Comparison of ENCODE assay signal across 14 cellular contexts in the genomic region with DNA sequence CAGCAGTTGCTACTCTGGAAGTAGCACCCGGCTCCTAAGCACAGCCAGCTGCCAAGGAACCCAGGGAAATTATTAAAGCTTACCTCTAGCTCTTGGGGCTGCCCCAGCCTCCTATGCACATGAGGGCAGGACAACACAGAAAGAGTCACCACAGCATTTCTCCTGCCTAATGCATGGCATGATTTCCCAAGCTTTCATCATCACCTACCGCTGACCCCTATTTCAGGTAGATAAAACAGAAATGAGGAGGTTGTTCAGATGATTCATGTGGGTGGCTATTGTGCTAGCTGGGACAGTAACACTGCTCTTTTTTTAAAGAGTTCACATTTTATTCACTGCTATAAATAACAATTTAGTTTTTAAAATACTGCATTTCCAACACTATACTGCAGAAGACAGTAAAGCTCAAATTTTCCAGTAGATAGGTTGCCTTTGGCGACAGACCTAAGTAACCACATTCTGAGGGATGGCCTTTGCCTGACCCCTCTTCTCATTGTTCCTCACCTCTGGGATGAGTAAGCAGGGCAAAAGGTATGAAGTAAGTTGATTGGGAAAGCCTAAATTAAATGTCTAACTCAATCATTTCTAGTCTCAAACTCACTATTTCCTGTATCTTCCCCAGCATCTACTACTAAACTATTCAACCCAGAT. TPM values are rescaled to one million over a fixed set of nuclear protein-coding genes. Genes with fewer than 3 reads are reported as not detected.
DNase-seq lines count a peak whose midpoint lies in the region; ATAC-seq lines count a peak whose summit lies in the region.
"Had no signal": no experiment of that assay in that cellular context is flagged by ENCODE, and none has a peak within 500 bp of the region (broad histone marks: within the 10 kb centered on the region; RNA-seq: fewer than 3 reads in every experiment).

No MANE protein-coding gene starts in this region.

- H3K9me3 ChIP-seq in GM23248 (ENCODE audit: low read depth) (no peaks in the 10 kb centered on the region), adipocyte (ENCODE audit: control insufficient read depth, low read length) (no peaks in the 10 kb centered on the region)
- H3K9me3 ChIP-seq: esophagus muscularis mucosa had no signal

- H3K4me3 ChIP-seq in GM23248 (no peak overlapping the region), adipocyte (ENCODE audit: low read length) (no peak overlapping the region)
- H3K4me3 ChIP-seq: esophagus muscularis mucosa, smooth muscle cell had no signal

- H3K4me1 ChIP-seq in GM23248 (ENCODE audit: insufficient read depth) (peaks cover 9% of the 10 kb centered on the region; the same call in 1 of the 2 replicates), adipocyte (ENCODE audit: control insufficient read depth, insufficient read depth, low read length) (no peaks in the 10 kb centered on the region)

- no peaks in the 10 kb centered on the region for H4K20me1 ChIP-seq in GM23248 (ENCODE audit: insufficient read depth)

- H3K27me3 ChIP-seq in GM23248 (replicated peaks; ENCODE audit: insufficient read depth) (no peaks in the 10 kb centered on the region), adipocyte (replicated peaks; ENCODE audit: control insufficient read depth, insufficient read depth, low read length) (no peaks in the 10 kb centered on the region)
- H3K27me3 ChIP-seq: esophagus muscularis mucosa had no signal

- DNase-seq in activated CD4-positive, alpha-beta T cell treated with anti-CD3 and anti-CD28 coated beads for 48 hours: peak; percentile 13
- DNase-seq in activated CD4-positive, alpha-beta T cell treated with anti-CD3 and anti-CD28 coated beads, Interleukin-2, amount 50 U/mL, for 1 hour: no peak
- DNase-seq in GM23248: peak; percentile 10
- peak; percentile 3 for DNase-seq in adipocyte (ENCODE audit: low read depth)
- DNase-seq in kidney glomerular epithelial cell (lab: John Stamatoyannopoulos, UW): peak; percentile 11
- DNase-seq in NCI-H2081 (lab: John Stamatoyannopoulos, UW): no peak
- DNase-seq in ecto neural progenitor cell (ENCODE audit: low spot score): no peak
- DNase-seq: NCI-H1417, NCI-H526 treated with DMSO at 0.1 percent for 48 hours, nucleus accumbens, trophoblast cell had no signal

- H2AFZ ChIP-seq in GM23248: no peak overlapping the region

- H3K79me2 ChIP-seq in GM23248 (ENCODE audit: insufficient read depth): peaks cover 67% of the 10 kb centered on the region

- H3K36me3 ChIP-seq in GM23248 (ENCODE audit: low read depth) (no peaks in the 10 kb centered on the region), adipocyte (ENCODE audit: control insufficient read depth, insufficient read depth, low read length, severe bottlenecking) (no peaks in the 10 kb centered on the region)
- H3K36me3 ChIP-seq: esophagus muscularis mucosa had no signal

- H3K4me2 ChIP-seq in GM23248 (ENCODE audit: unreplicated experiment): no peak overlapping the region
- H3K4me2 ChIP-seq: smooth muscle cell had no signal

- 87 to 92% methylated on average over 2 to 3 of the region's 3 CpGs for WGBS in GM23248 (ENCODE audit: low coverage in 1 of 2, low lambda C conversion rate in 2 of 2, missing lambda C conversion rate in 2 of 2), 2 experiments

- ATAC-seq in GM18873 (IDR thresholded peaks at IDR 0.05; ENCODE audit: low FRiP score, unreplicated experiment): no peak

- H3K27ac ChIP-seq in GM23248: no peak overlapping the region
- H3K27ac ChIP-seq: esophagus muscularis mucosa had no signal

- no peak overlapping the region for H3K9ac ChIP-seq in GM23248
- H3K9ac ChIP-seq in adipocyte (ENCODE audit: low read length): no peak overlapping the region

- H3K9me2 ChIP-seq in GM23248 (ENCODE audit: insufficient read depth): no peaks in the 10 kb centered on the region

- in situ Hi-C loops in GM23248 (cut with MboI): no loop called here

- H3F3A ChIP-seq in GM23248 (ENCODE audit: insufficient read depth): no peaks in the 10 kb centered on the region

RNA-seq across cellular contexts. Expression of gene CASK, which starts 16.7 kb away (rescaled TPM):
- total RNA-seq in GM23248 (2014; rRNA removed; shearing (Covaris generic)): 16.7 and 29.2 TPM in 2 replicates
- polyA plus RNA-seq in GM23248 (2016; fragmentation: Nextera tagmentation; extraction: Ambion mirVana): 2.5 and 2.8 TPM in 2 replicates

Comparison
In these comparisons a context has a peak if more than half of its experiments do, and no peak if none do; other contexts are left out.
1. DNase-seq: peak in activated CD4-positive, alpha-beta T cell treated with anti-CD3 and anti-CD28 coated beads for 48 hours (single experiment), GM23248 (single experiment), adipocyte (single experiment) and kidney glomerular epithelial cell (single experiment); none in activated CD4-positive, alpha-beta T cell treated with anti-CD3 and anti-CD28 coated beads, Interleukin-2, amount 50 U/mL, for 1 hour (single experiment), NCI-H2081 (0 of 2) and ecto neural progenitor cell (single experiment).